8 cellular contexts compared by ENCODE assay signal in genomic region chr6:108558372-108559096, GRCh38. TPM values are rescaled to one million over a fixed set of nuclear protein-coding genes. Genes with fewer than 3 reads are reported as not detected.
DNase-seq lines count a peak whose midpoint lies in the region; ATAC-seq and TF ChIP-seq lines count a peak whose summit lies in the region.

No MANE protein-coding gene starts in this region.

- H3K27ac ChIP-seq in A673 (ENCODE audit: low read depth, low read length, poor library complexity, severe bottlenecking) (peak overlapping the region; percentile 79), caudate nucleus (ENCODE audit: low read depth, low read length) (peak overlapping the region; percentile 99), smooth muscle cell (ENCODE audit: low read depth) (peak overlapping the region; percentile 99)

- H3K9me3 ChIP-seq in A673 (ENCODE audit: low read depth, low read length, poor library complexity, severe bottlenecking) (no peaks in the 10 kb centered on the region), smooth muscle cell (replicated peaks; ENCODE audit: low read depth) (no peaks in the 10 kb centered on the region)

- H3K27me3 ChIP-seq in A673 (replicated peaks; ENCODE audit: insufficient read depth, low read depth, low read length, poor library complexity) (no peaks in the 10 kb centered on the region), smooth muscle cell (ENCODE audit: low read depth) (no peaks in the 10 kb centered on the region)

- peak overlapping the region; percentile 91 for H2AFZ ChIP-seq in smooth muscle cell (ENCODE audit: low read depth)

- CTCF ChIA-PET in A673 (lab: Charles Lee), result interaction anchor here (0.7 to 0.9 kb wide), 2 partner anchors 344 to 452 kb away, joined by 4 read pairs; no protein-coding TSS in a partner anchor

- peaks cover 18 to 34% (median 23%) of the 10 kb centered on the region in 3 donors for H3K27me3 Mint-ChIP-seq in immature natural killer cell (ENCODE audit: low read depth in 3 of 3)

- intact Hi-C loops in A673 (cut with micrococcal nuclease; ENCODE audit: unreplicated experiment), result loop anchor here (5.0 kb wide), 3 partner anchors 279 to 514 kb away; no protein-coding TSS in a partner anchor

- H3K4me1 Mint-ChIP-seq in immature natural killer cell, result peaks cover 26 to 30% of the 10 kb centered on the region in 2 donors

- TF ChIP-seq CTCF in A673 (conservative IDR thresholded peaks at IDR 0.05; ENCODE audit: low read depth, low read length), result no peak
- no peak for TF ChIP-seq CTCF in smooth muscle cell (IDR thresholded peaks at IDR 0.05; ENCODE audit: borderline replicate concordance, insufficient read depth, poor library complexity, severe bottlenecking)

- H3K4me2 ChIP-seq in smooth muscle cell, result peak overlapping the region; percentile 98

- 1% methylated on average over 58 of the region's 58 CpGs for WGBS in smooth muscle cell (ENCODE audit: low lambda C conversion rate)

- BruUV-seq in A673 (replicated peaks; lab: Mats Ljungman, UMichigan), result no TSS peak

- H3K4me3 Mint-ChIP-seq in immature natural killer cell, result peak overlapping the region; percentile 94 to 99 (median 97)

- peak; percentile 99 for DNase-seq in A673 (ENCODE audit: low spot score)
- DNase-seq in NCI-H226, result peak; percentile 98
- DNase-seq in activated CD4-positive, CD25-positive, alpha-beta regulatory T cell (lab: John Stamatoyannopoulos, UW), result peak; percentile 85 to 94 (median 91)
- DNase-seq in caudate nucleus (lab: John Stamatoyannopoulos, UW), result peak; percentile 84 to 99 (median 97)
- peak; percentile 95 to 98 (median 98) for DNase-seq in immature natural killer cell
- DNase-seq in smooth muscle cell (lab: John Stamatoyannopoulos, UW; ENCODE audit: unreplicated experiment), result peak; percentile 91

- no peaks in the 10 kb centered on the region for H3K9me3 Mint-ChIP-seq in immature natural killer cell

- peaks cover 6% of the 10 kb centered on the region for H3F3A ChIP-seq in smooth muscle cell (ENCODE audit: low read depth)

- no peaks in the 10 kb centered on the region for H3K36me3 Mint-ChIP-seq in immature natural killer cell

- peak; percentile 64 for ATAC-seq in GM18907 (IDR thresholded peaks at IDR 0.05; ENCODE audit: unreplicated experiment)
- ATAC-seq in HG03175 (IDR thresholded peaks at IDR 0.05; ENCODE audit: unreplicated experiment), result peak; percentile 70

- H4K20me1 ChIP-seq in smooth muscle cell (ENCODE audit: low read depth), result peaks cover 21% of the 10 kb centered on the region

- peaks cover 20% of the 10 kb centered on the region for H3K79me2 ChIP-seq in smooth muscle cell (ENCODE audit: low read depth)

- H3K36me3 ChIP-seq in A673 (ENCODE audit: insufficient read depth, low read length, poor library complexity, severe bottlenecking) (no peaks in the 10 kb centered on the region), smooth muscle cell (ENCODE audit: low read depth) (no peaks in the 10 kb centered on the region)

- peaks cover 19% of the 10 kb centered on the region for H3K4me1 ChIP-seq in A673 (ENCODE audit: insufficient read depth, low read length, poor library complexity, severe bottlenecking)
- H3K4me1 ChIP-seq in smooth muscle cell (ENCODE audit: low read depth), result peaks cover 13% of the 10 kb centered on the region

- peak overlapping the region; percentile 99 for H3K9ac ChIP-seq in smooth muscle cell (ENCODE audit: low read depth)

- H3K27ac Mint-ChIP-seq in immature natural killer cell, result peak overlapping the region; percentile 95 to 99 (median 99)

- POLR2A ChIA-PET in A673 (lab: Charles Lee; ENCODE audit: low non-redundant PET), result interaction anchor here (0.6 kb wide), 1 partner anchor 1341 kb away, joined by 3 read pairs; no protein-coding TSS in a partner anchor

- peak overlapping the region; percentile 97 for H3K4me3 ChIP-seq in A673 (ENCODE audit: low read depth, low read length, poor library complexity, severe bottlenecking)
- H3K4me3 ChIP-seq in smooth muscle cell, result peak overlapping the region; percentile 100

RNA-seq across cellular contexts. Expression of gene FOXO3, which starts 2.2 kb away (rescaled TPM):
- total RNA-seq in A673 (2021), result 16.8 and 19.3 TPM in 2 replicates
- 10 to 100 TPM; 20.3 to 41.3 (median 36.4) TPM for polyA plus RNA-seq in immature natural killer cell
- 36.2 and 40.3 TPM in 2 replicates for total RNA-seq in smooth muscle cell
- polyA plus RNA-seq in smooth muscle cell, result 34.7 and 35.9 TPM in 2 replicates

Comparison
In these comparisons a context has a peak if more than half of its experiments do, and no peak if none do; other contexts are left out.
1. Peak in every context shown above with its lines: DNase-seq, ATAC-seq, H3K4me3 ChIP-seq and H3K27ac ChIP-seq.